ENCODE assay signal across 8 cellular contexts in genomic region chr1:224106568-224107281, GRCh38. TPM values are rescaled to one million over a fixed set of nuclear protein-coding genes. Genes with fewer than 3 reads are reported as not detected.
DNase-seq lines count a peak whose midpoint lies in the region; ATAC-seq and TF ChIP-seq lines count a peak whose summit lies in the region.

No MANE protein-coding gene starts in this region.

- TF ChIP-seq CTCF in astrocyte of the spinal cord (IDR thresholded peaks at IDR 0.05; ENCODE audit: low read depth, low read length) (peak; percentile 65), lower lobe of right lung (IDR thresholded peaks at IDR 0.05) (no peak), vagina (IDR thresholded peaks at IDR 0.05) (peak in 1 of 3 experiments; percentile 6)

- H3K4me3 ChIP-seq in astrocyte of the spinal cord (ENCODE audit: low read depth, low read length) = no peak overlapping the region
- no peak overlapping the region for H3K4me3 ChIP-seq in lower lobe of right lung
- no peak overlapping the region for H3K4me3 ChIP-seq in effector memory CD4-positive, alpha-beta T cell (ENCODE audit: insufficient read depth, low read depth, low read length, poor library complexity, severe bottlenecking)
- no peak overlapping the region for H3K4me3 ChIP-seq in vagina

- intact Hi-C loops in lower lobe of right lung (cut with DNase I) = no loop called here
- intact Hi-C loops in vagina (cut with DNase I) = no loop called here

- no peaks in the 10 kb centered on the region for H3K4me1 ChIP-seq in lower lobe of right lung
- H3K4me1 ChIP-seq in effector memory CD4-positive, alpha-beta T cell (ENCODE audit: control insufficient read depth, insufficient read depth, low read length, poor library complexity, severe bottlenecking) = no peaks in the 10 kb centered on the region
- no peaks in the 10 kb centered on the region for H3K4me1 ChIP-seq in vagina

- DNase-seq in COLO668 (lab: John Stamatoyannopoulos, UW; ENCODE audit: unreplicated experiment) = peak; percentile 49
- DNase-seq in NCI-H526 (lab: John Stamatoyannopoulos, UW) = peak; percentile 5 to 50
- DNase-seq in astrocyte of the spinal cord (ENCODE audit: low read depth, low spot score) = peak; percentile 46
- no peak for DNase-seq in lower lobe of right lung
- DNase-seq in effector memory CD4-positive, alpha-beta T cell = no peak
- DNase-seq in vagina (ENCODE audit: extremely low spot score in 2 of 2) = no peak

- in situ Hi-C loops in astrocyte of the spinal cord (cut with HindIII; ENCODE audit: low sequenced_read_pairs) = no loop called here

- H3K27ac ChIP-seq in lower lobe of right lung (peak overlapping the region; percentile 24), vagina (no peak overlapping the region)
- no peak overlapping the region for H3K27ac ChIP-seq in effector memory CD4-positive, alpha-beta T cell (ENCODE audit: insufficient read depth, low read length, poor library complexity, severe bottlenecking)

- no peak for TF ChIP-seq POLR2A in vagina (IDR thresholded peaks at IDR 0.05)

- ATAC-seq in GM18858 (IDR thresholded peaks at IDR 0.05; ENCODE audit: unreplicated experiment) (peak; percentile 58), HG03280 (IDR thresholded peaks at IDR 0.05; ENCODE audit: unreplicated experiment) (peak; percentile 80), lower lobe of right lung (peak; percentile 77 to 80)

- H3K9me3 ChIP-seq in lower lobe of right lung (no peaks in the 10 kb centered on the region), vagina (no peaks in the 10 kb centered on the region)
- H3K9me3 ChIP-seq in effector memory CD4-positive, alpha-beta T cell (ENCODE audit: control insufficient read depth, low read length) = no peaks in the 10 kb centered on the region

- H3K27me3 ChIP-seq in lower lobe of right lung (ENCODE audit: low read depth) = no peaks in the 10 kb centered on the region
- H3K27me3 ChIP-seq in effector memory CD4-positive, alpha-beta T cell (replicated peaks; ENCODE audit: control insufficient read depth, insufficient read depth, low read length, poor library complexity, severe bottlenecking) = no peaks in the 10 kb centered on the region
- H3K27me3 ChIP-seq in vagina = no peaks in the 10 kb centered on the region

- H3K36me3 ChIP-seq in lower lobe of right lung (no peaks in the 10 kb centered on the region), vagina (no peaks in the 10 kb centered on the region)
- H3K36me3 ChIP-seq in effector memory CD4-positive, alpha-beta T cell (ENCODE audit: control insufficient read depth, insufficient read depth, low read length) = no peaks in the 10 kb centered on the region

RNA-seq across cellular contexts. Expression of gene FBXO28, which starts 7.2 kb away (rescaled TPM):
- 32.0 TPM for total RNA-seq in lower lobe of right lung
- 20.1 TPM for total RNA-seq in vagina

Comparison
In these comparisons a context has a peak if more than half of its experiments do, and no peak if none do; other contexts are left out.
1. DNase-seq: peak in COLO668 (single experiment), NCI-H526 (2 of 2) and astrocyte of the spinal cord (single experiment); none in lower lobe of right lung (single experiment), effector memory CD4-positive, alpha-beta T cell (0 of 3) and vagina (0 of 2).
2. Peak in every context shown above with its lines, with median percentiles within 50 percentile points of each other: ATAC-seq.